Comparison of ENCODE assay signal across 1 cellular context in the genomic region with DNA sequence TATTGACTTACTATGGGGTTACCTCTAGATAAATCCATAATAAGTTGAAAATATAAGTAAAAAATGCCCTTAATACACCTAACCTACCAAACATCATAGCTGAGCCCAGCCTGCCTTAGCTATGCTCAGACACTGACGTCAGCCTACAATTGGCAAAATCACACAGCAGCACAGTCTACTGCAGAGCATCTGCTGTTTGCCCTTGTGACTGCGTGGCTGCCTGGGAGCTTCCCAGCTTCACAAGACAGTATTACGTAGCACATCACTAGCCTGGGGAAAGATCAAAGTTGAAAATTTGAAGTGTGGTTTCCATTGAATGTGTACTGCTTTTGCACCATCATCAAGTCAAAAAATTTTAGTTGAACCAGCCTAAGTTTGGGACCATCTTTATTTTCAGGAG.
TF ChIP-seq lines count a peak whose summit lies in the region.

No MANE protein-coding gene starts in this region.

TF ChIP-seq in IMR-90, 13 proteins besides CTCF, POLR2A, EP300 and RAD21:
- TF ChIP-seq FOS (IDR thresholded peaks at IDR 0.05; ENCODE audit: low read depth, low read length), result no peak
- TF ChIP-seq CHD1 (IDR thresholded peaks at IDR 0.05; ENCODE audit: low read depth, low read length), result no peak
- no peak for TF ChIP-seq BHLHE40 (IDR thresholded peaks at IDR 0.05; ENCODE audit: low read depth, low read length)
- TF ChIP-seq, protein P1, sequence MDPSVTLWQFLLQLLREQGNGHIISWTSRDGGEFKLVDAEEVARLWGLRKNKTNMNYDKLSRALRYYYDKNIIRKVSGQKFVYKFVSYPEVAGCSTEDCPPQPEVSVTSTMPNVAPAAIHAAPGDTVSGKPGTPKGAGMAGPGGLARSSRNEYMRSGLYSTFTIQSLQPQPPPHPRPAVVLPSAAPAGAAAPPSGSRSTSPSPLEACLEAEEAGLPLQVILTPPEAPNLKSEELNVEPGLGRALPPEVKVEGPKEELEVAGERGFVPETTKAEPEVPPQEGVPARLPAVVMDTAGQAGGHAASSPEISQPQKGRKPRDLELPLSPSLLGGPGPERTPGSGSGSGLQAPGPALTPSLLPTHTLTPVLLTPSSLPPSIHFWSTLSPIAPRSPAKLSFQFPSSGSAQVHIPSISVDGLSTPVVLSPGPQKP (IDR thresholded peaks at IDR 0.05; ENCODE audit: borderline replicate concordance, low read depth, low read length), result no peak
- TF ChIP-seq MXI1 (IDR thresholded peaks at IDR 0.05; ENCODE audit: borderline replicate concordance, low read depth, low read length), result no peak
- TF ChIP-seq MAZ (IDR thresholded peaks at IDR 0.05; ENCODE audit: borderline replicate concordance, low read depth, low read length), result no peak
- TF ChIP-seq NFE2L2 (IDR thresholded peaks at IDR 0.05; ENCODE audit: low read depth, low read length), result no peak
- TF ChIP-seq, protein P2, sequence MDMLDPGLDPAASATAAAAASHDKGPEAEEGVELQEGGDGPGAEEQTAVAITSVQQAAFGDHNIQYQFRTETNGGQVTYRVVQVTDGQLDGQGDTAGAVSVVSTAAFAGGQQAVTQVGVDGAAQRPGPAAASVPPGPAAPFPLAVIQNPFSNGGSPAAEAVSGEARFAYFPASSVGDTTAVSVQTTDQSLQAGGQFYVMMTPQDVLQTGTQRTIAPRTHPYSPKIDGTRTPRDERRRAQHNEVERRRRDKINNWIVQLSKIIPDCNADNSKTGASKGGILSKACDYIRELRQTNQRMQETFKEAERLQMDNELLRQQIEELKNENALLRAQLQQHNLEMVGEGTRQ (IDR thresholded peaks at IDR 0.05; ENCODE audit: low read depth, low read length), result no peak
- TF ChIP-seq RFX5 (IDR thresholded peaks at IDR 0.05; ENCODE audit: low read depth, low read length), result no peak
- TF ChIP-seq CEBPB (IDR thresholded peaks at IDR 0.05; ENCODE audit: low read depth, low read length), result no peak
- no peak for TF ChIP-seq MAFK (IDR thresholded peaks at IDR 0.05; ENCODE audit: low read depth, low read length)
- TF ChIP-seq RCOR1 (IDR thresholded peaks at IDR 0.05; ENCODE audit: insufficient replicate concordance, low read length), result no peak
- TF ChIP-seq SMC3 (IDR thresholded peaks at IDR 0.05; ENCODE audit: low read depth, low read length), result no peak
TF ChIP-seq in IMR-90: peak in this region for 0.
